In the genomic region with DNA sequence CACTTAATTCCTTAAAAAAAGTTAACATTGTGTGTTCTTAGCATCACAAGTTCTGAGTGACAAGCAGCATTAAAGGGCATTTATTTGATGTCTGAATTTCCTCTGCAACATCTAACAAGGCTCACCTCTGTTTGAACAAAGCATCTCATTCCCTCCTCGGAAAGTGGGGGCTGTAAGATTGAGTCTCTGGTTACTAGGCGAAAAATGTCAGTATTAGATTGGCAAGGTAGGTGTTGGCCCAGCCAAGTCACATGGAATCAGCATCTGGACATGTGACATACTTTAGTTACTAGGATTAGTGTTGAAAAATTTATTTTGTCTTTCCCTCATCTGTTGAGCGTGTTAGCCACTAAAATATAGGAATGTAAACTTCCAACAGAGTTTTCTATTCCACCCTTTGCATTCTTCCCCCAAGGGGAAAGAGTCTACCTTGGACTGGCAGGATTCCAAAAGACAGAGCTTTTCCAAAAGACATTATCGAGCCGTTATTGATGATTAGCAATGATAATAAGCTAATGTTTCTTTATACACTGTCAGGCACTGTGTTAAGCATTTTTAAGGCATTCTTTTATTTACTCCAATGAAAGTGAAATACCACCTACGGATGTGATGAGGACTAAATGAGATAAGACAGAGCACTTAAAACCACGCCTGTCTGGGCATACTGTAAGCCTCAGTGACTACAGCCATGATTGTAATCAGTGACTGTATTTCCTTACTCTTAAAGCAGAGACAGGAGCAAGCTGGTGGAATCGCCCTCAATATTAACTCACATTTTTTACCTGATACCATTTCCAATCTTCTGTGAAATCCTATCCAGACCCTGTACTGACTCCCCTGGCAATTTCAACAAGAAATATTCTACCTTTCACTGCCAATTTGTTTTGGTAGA, we compare ENCODE assay signal across 10 cellular contexts.
DNase-seq lines count a peak whose midpoint lies in the region; ATAC-seq, FAIRE-seq and TF ChIP-seq lines count a peak whose summit lies in the region.
"Had no signal": no experiment of that assay in that cellular context is flagged by ENCODE, and none has a peak within 500 bp of the region (broad histone marks: within the 10 kb centered on the region; RNA-seq: fewer than 3 reads in every experiment).

No MANE protein-coding gene starts in this region.

- intact Hi-C loops in GM12878 (cut with micrococcal nuclease; ENCODE audit: unreplicated experiment) = no loop called here

- no TSS peak for BruUV-seq in GM12878 (replicated peaks; lab: Mats Ljungman, UMichigan)

- ATAC-seq in GM18870 (IDR thresholded peaks at IDR 0.05; ENCODE audit: unreplicated experiment) (peak; percentile 65), HG03064 (IDR thresholded peaks at IDR 0.05; ENCODE audit: low read depth, unreplicated experiment) (peak; percentile 74), GM12878 (peak; percentile 86), GM19324 (IDR thresholded peaks at IDR 0.05; ENCODE audit: low FRiP score, unreplicated experiment) (no peak), HG03469 (IDR thresholded peaks at IDR 0.05; ENCODE audit: unreplicated experiment) (no peak)
- ATAC-seq: Panc1 had no signal

- no peak for TF ChIP-seq EP300 in GM12878 (IDR thresholded peaks at IDR 0.05; ENCODE audit: borderline replicate concordance in 1 of 2, control insufficient read depth in 1 of 2, low read depth in 2 of 2, low read length in 2 of 2)

- H3K27me3 ChIP-seq in GM12878 (replicated peaks in 1 of 2; ENCODE audit: control insufficient read depth in 2 of 2, insufficient read depth in 2 of 2, low read length in 1 of 2) = no peaks in the 10 kb centered on the region
- H3K27me3 ChIP-seq: ovary had no signal

- TF ChIP-seq CTCF in GM12878 (IDR thresholded peaks at IDR 0.05 in 2 of 3, conservative IDR thresholded peaks at IDR 0.05 in 1 of 3; ENCODE audit: control insufficient read depth in 2 of 3, extremely low read depth in 1 of 3, insufficient read depth in 1 of 3, low read depth in 3 of 3, low read length in 3 of 3) = no peak

- peak overlapping the region; percentile 48 for H2AFZ ChIP-seq in GM12878 (ENCODE audit: control insufficient read depth, low read depth, low read length)

- SMC1A ChIA-PET in GM12878 (lab: Charles Lee; ENCODE audit: uncharacterized antibody, unreplicated experiment) = interaction anchor here (1.2 to 2.7 kb wide), 3 partner anchors 10 to 62 kb away, joined by 3 to 12 read pairs (median 4); no protein-coding TSS in a partner anchor

- H3K4me3 ChIP-seq in GM12878 (peak overlapping the region; percentile 46; the same call in 1 of the 2 replicates), skin epidermis (peak overlapping the region in 1 of 7 experiments; percentile 13)
- H3K4me3 ChIP-seq: ovary had no signal

- RAD21 ChIA-PET in GM12878 (lab: Charles Lee; ENCODE audit: unreplicated experiment) = interaction anchor here (0.7 to 1.2 kb wide), 2 partner anchors 25 to 195 kb away, joined by 3 read pairs; partner anchors contain the start of gene BTG1

- H3K4me1 ChIP-seq in GM12878 (ENCODE audit: control insufficient read depth, insufficient read depth, low read length) = no peaks in the 10 kb centered on the region

- H3K36me3 ChIP-seq in GM12878 (ENCODE audit: control insufficient read depth in 2 of 2, insufficient read depth in 2 of 2, low read length in 1 of 2) = no peaks in the 10 kb centered on the region; a peak in 2 of 4 replicates
- H3K36me3 ChIP-seq: ovary had no signal

- no peak for FAIRE-seq in GM12878 (lab: Jason Lieb, UNC)

- CTCF ChIA-PET in GM12878 (lab: Yijun Ruan, JAX) = no interaction called here

- WGBS in GM12878 (ENCODE audit: insufficient coverage, insufficient replicate concordance, low lambda C conversion rate, missing lambda C conversion rate) = 69% methylated on average over 8 of the region's 8 CpGs

- in situ Hi-C loops in GM12878 (cut with MboI) = no loop called here

- POLR2A ChIA-PET in GM12878 (lab: Charles Lee) = interaction anchor here (1.6 kb wide), 1 partner anchor 168 kb away, joined by 3 read pairs; no protein-coding TSS in a partner anchor

- H3K79me2 ChIP-seq in GM12878 (ENCODE audit: control insufficient read depth, insufficient read depth, low read length) = no peaks in the 10 kb centered on the region

- peak overlapping the region; percentile 43; the same call in 1 of the 2 replicates for H3K4me2 ChIP-seq in GM12878 (ENCODE audit: control insufficient read depth, insufficient read depth)

- H4K20me1 ChIP-seq in GM12878 (ENCODE audit: control insufficient read depth, insufficient read depth) = no peaks in the 10 kb centered on the region

- no peak for TF ChIP-seq RAD21 in GM12878 (IDR thresholded peaks at IDR 0.05; ENCODE audit: insufficient read depth, low read depth, low read length)

- no peak overlapping the region; the same call in 1 of the 2 replicates for H3K9ac ChIP-seq in GM12878 (ENCODE audit: control insufficient read depth, insufficient read depth, low read length)

- H3K9me3 ChIP-seq in GM12878 (replicated peaks; ENCODE audit: control insufficient read depth, insufficient read depth, low read length) = peaks cover 2% of the 10 kb centered on the region; the same call in 2 of the 3 replicates
- H3K9me3 ChIP-seq: ovary had no signal

- TF ChIP-seq POLR2A in GM12878 (IDR thresholded peaks at IDR 0.05; ENCODE audit: low read depth, low read length) = no peak

- H3K27ac ChIP-seq in GM12878 (ENCODE audit: control insufficient read depth, insufficient read depth) (no peak overlapping the region), skin epidermis (peak overlapping the region in 15 of 21 experiments; percentile 2 to 71 (median 45))
- H3K27ac ChIP-seq: ovary had no signal

- no peak for DNase-seq in GM12878 (ENCODE audit: low read depth, low spot score)
- no peak for DNase-seq in NCI-H2029 (lab: John Stamatoyannopoulos, UW)
- DNase-seq: activated CD8-positive, alpha-beta memory T cell treated with anti-CD3 and anti-CD28 coated beads, Interleukin-2, amount 50 U/mL, for 4 hours; ovary had no signal

TF ChIP-seq in GM12878, 131 proteins besides CTCF, POLR2A, EP300 and RAD21 (continues in another document):
- TF ChIP-seq, protein P1, sequence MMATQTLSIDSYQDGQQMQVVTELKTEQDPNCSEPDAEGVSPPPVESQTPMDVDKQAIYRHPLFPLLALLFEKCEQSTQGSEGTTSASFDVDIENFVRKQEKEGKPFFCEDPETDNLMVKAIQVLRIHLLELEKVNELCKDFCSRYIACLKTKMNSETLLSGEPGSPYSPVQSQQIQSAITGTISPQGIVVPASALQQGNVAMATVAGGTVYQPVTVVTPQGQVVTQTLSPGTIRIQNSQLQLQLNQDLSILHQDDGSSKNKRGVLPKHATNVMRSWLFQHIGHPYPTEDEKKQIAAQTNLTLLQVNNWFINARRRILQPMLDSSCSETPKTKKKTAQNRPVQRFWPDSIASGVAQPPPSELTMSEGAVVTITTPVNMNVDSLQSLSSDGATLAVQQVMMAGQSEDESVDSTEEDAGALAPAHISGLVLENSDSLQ (IDR thresholded peaks at IDR 0.05) = no peak
- no peak for TF ChIP-seq JUND (IDR thresholded peaks at IDR 0.05; ENCODE audit: low read depth, low read length)
- no peak for TF ChIP-seq SREBF2 (IDR thresholded peaks at IDR 0.05; ENCODE audit: low read length)
- TF ChIP-seq NR2F1 (conservative IDR thresholded peaks at IDR 0.05) = no peak
- no peak for TF ChIP-seq SIN3A (IDR thresholded peaks at IDR 0.05; ENCODE audit: low read depth, low read length)
- TF ChIP-seq SUPT20H (IDR thresholded peaks at IDR 0.05; ENCODE audit: borderline replicate concordance, control insufficient read depth, low read depth, low read length) = no peak
- TF ChIP-seq, protein P2, sequence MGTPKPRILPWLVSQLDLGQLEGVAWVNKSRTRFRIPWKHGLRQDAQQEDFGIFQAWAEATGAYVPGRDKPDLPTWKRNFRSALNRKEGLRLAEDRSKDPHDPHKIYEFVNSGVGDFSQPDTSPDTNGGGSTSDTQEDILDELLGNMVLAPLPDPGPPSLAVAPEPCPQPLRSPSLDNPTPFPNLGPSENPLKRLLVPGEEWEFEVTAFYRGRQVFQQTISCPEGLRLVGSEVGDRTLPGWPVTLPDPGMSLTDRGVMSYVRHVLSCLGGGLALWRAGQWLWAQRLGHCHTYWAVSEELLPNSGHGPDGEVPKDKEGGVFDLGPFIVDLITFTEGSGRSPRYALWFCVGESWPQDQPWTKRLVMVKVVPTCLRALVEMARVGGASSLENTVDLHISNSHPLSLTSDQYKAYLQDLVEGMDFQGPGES (IDR thresholded peaks at IDR 0.05) = no peak
- no peak for TF ChIP-seq NR2C2 (IDR thresholded peaks at IDR 0.05; ENCODE audit: borderline replicate concordance, control insufficient read depth, insufficient read length, low read depth)
- no peak for TF ChIP-seq CBX3 (IDR thresholded peaks at IDR 0.05; ENCODE audit: borderline replicate concordance, low read depth)
- TF ChIP-seq CHD2 (IDR thresholded peaks at IDR 0.05; ENCODE audit: borderline replicate concordance, low read depth, low read length) = no peak
- TF ChIP-seq REST (IDR thresholded peaks at IDR 0.05; ENCODE audit: low read depth, low read length) = no peak
- TF ChIP-seq POLR2AphosphoS2 (IDR thresholded peaks at IDR 0.05; ENCODE audit: low read depth, low read length) = no peak

Comparison
In these comparisons a context has a peak if more than half of its experiments do, and no peak if none do; other contexts are left out.
1. ATAC-seq: peak in GM18870 (single experiment), HG03064 (single experiment) and GM12878 (single experiment); none in GM19324 (single experiment) and HG03469 (single experiment).